8 cellular contexts compared by ENCODE assay signal in the genomic region with DNA sequence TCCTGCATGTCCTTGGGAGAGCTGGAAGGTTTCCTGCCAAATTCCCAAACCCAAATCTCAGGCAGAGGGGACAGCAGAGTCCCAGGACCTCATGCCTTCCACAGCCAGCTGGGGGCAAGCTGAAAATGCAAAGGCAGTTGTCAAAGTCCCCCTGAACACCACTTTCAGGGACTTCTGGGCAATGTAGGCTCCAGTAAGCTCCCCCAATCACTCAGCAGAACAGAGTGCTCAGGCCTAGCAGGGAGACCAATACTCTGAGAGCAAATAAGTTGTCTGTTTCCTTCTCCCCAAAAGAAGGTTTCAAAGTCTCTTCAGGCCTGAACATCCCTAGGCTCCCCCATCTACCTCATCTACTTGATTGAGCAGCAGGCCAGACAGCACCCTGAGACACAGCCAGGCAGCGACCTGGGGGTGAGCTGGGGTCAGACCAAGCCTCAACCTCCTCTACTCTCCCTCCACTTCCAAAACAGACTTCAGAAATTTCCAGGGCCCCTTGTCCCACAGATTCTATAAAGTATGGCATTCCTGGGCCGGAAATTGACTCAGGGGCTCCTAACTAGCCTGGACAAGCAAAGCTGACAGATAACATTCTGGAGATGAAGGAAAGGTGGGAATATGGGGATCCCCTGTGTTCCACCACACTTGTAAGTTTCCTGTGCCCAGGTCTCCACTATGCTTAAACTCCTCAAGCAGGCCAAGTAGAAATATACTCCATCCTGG. TPM values are rescaled to one million over a fixed set of nuclear protein-coding genes. Genes with fewer than 3 reads are reported as not detected.
DNase-seq lines count a peak whose midpoint lies in the region; ATAC-seq and TF ChIP-seq lines count a peak whose summit lies in the region.

No MANE protein-coding gene starts in this region.

- H3K9me3 ChIP-seq in colonic mucosa, result no peaks in the 10 kb centered on the region

- TF ChIP-seq CTCF in LNCaP clone FGC (IDR thresholded peaks at IDR 0.05; ENCODE audit: control insufficient read depth, extremely low read depth, insufficient read depth) (no peak), colonic mucosa (IDR thresholded peaks at IDR 0.05) (no peak)

- peaks cover 20% of the 10 kb centered on the region for H3K4me1 ChIP-seq in ACC112 (ENCODE audit: control insufficient read depth, insufficient read depth, low read length, unreplicated experiment)
- H3K4me1 ChIP-seq in colonic mucosa, result peaks cover 30% of the 10 kb centered on the region

- no peaks in the 10 kb centered on the region for H3K27me3 Mint-ChIP-seq in naive B cell

- no peak for ATAC-seq in naive B cell (ENCODE audit: low read depth in 2 of 2)

- H3K27ac ChIP-seq in ACC112 (ENCODE audit: low read depth, low read length) (no peak overlapping the region), colonic mucosa (peak overlapping the region; percentile 65)

- H3K36me3 ChIP-seq in ACC112 (ENCODE audit: insufficient read depth, low read length) (no peaks in the 10 kb centered on the region), colonic mucosa (no peaks in the 10 kb centered on the region)

- peaks cover 50 to 71% (median 68%) of the 10 kb centered on the region in 3 donors for H3K4me1 Mint-ChIP-seq in naive B cell

- H3K4me3 Mint-ChIP-seq in naive B cell, result peak overlapping the region; percentile 60 to 94 (median 91)

- peak overlapping the region; percentile 87 for H3K4me3 ChIP-seq in ACC112 (ENCODE audit: low read depth, low read length)
- peak overlapping the region; percentile 68 for H3K4me3 ChIP-seq in LNCaP clone FGC (ENCODE audit: low read depth, low read length)
- peak overlapping the region; percentile 83 for H3K4me3 ChIP-seq in colonic mucosa

- H3K27me3 ChIP-seq in ACC112 (ENCODE audit: insufficient read depth, low read length) (no peaks in the 10 kb centered on the region), colonic mucosa (no peaks in the 10 kb centered on the region)

- intact Hi-C loops in colonic mucosa (cut with DNase I), result loop anchor here (5.0 kb wide), 1 partner anchor 41 kb away; no protein-coding TSS in a partner anchor

- H3K9ac ChIP-seq in colonic mucosa (ENCODE audit: low read depth in 2 of 2, low read length in 2 of 2), result peak overlapping the region; percentile 86 to 91

- H3K36me3 Mint-ChIP-seq in naive B cell, result no peaks in the 10 kb centered on the region

- no peak overlapping the region for H2AFZ ChIP-seq in ACC112 (ENCODE audit: low read length, unreplicated experiment)

- DNase-seq in LNCaP clone FGC (ENCODE audit: low read depth) (no peak), colonic mucosa (no peak), naive B cell (no peak), NCI-H82 (lab: John Stamatoyannopoulos, UW) (no peak), mesenteric fat pad (ENCODE audit: low spot score) (no peak), cerebellar nuclear complex (lab: John Stamatoyannopoulos, UW) (no peak), MV-4-11 (lab: John Stamatoyannopoulos, UW) (no peak)

- H3K9me3 Mint-ChIP-seq in naive B cell, result peaks cover 0 to 3% (median 0%) of the 10 kb centered on the region in 7 donors

- peak overlapping the region in 4 of 6 donors; percentile 61 to 100 (median 76) for H3K27ac Mint-ChIP-seq in naive B cell

- H3K79me2 ChIP-seq in ACC112 (ENCODE audit: control insufficient read depth, insufficient read depth, low read length, unreplicated experiment), result peaks cover 66% of the 10 kb centered on the region

RNA-seq across cellular contexts. Expression of a gene that starts 1.9 kb away (rescaled TPM):
- total RNA-seq in colonic mucosa (10 to 100 TPM; 63.6 to 99.6 TPM), mesenteric fat pad (24.4 TPM)
- polyA plus RNA-seq in naive B cell (ENCODE audit: low read depth in 6 of 6), result 1 to 10 TPM; 3.1 to 9.3 (median 4.0) TPM
